Comparison of ENCODE assay signal across 1 cellular context in genomic region chr9:19171271-19171670, GRCh38.
TF ChIP-seq lines count a peak whose summit lies in the region.

No MANE protein-coding gene starts in this region.

TF ChIP-seq in SK-N-SH treated with all-trans-retinoic acid at 6 μM for 48 hours, 23 proteins besides CTCF, POLR2A, EP300 and RAD21 (continued from another document):
- TF ChIP-seq ZFP3 (CRISPR knock-in tag; IDR thresholded peaks at IDR 0.05) (no peak), ESRRG (CRISPR knock-in tag; IDR thresholded peaks at IDR 0.05) (no peak), ZFP30 (CRISPR knock-in tag; IDR thresholded peaks at IDR 0.05) (no peak)
